18 cellular contexts compared by ENCODE assay signal in the genomic region with DNA sequence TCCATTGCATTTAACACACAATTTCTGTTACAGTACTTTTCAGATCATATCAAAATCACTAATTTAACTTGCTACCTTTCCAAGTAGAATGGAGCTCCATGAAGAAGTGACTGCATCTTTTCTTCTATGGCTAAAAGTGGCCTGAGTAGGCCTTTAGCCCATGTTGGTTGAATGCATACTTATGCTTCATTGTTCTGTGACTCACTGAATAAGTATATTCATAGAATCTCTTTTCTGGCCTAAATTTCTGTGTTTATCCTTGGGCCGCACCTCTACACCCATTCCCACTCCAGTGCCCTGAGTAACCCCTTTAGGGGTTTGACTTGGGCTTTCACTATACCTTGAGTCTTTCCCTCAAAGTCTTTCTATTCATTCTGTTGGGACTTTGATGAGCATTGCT. TPM values are rescaled to one million over a fixed set of nuclear protein-coding genes. Genes with fewer than 3 reads are reported as not detected.
DNase-seq lines count a peak whose midpoint lies in the region; FAIRE-seq and TF ChIP-seq lines count a peak whose summit lies in the region.
"Had no signal": no experiment of that assay in that cellular context is flagged by ENCODE, and none has a peak within 500 bp of the region (broad histone marks: within the 10 kb centered on the region; RNA-seq: fewer than 3 reads in every experiment).

No MANE protein-coding gene starts in this region.

- H3K27ac ChIP-seq in HEK293 (ENCODE audit: extremely low read depth, low read depth, low read length) (no peak overlapping the region), astrocyte (ENCODE audit: low read depth, low read length) (no peak overlapping the region), prostate gland (no peak overlapping the region), brain microvascular endothelial cell (no peak overlapping the region)
- H3K27ac ChIP-seq: C4-2B, HL-60 had no signal

- H3K4me3 ChIP-seq in HEK293 (ENCODE audit: low read depth, low read length) (no peak overlapping the region), astrocyte (ENCODE audit: insufficient read depth, low read depth, low read length) (no peak overlapping the region), prostate gland (no peak overlapping the region), brain microvascular endothelial cell (ENCODE audit: low read depth, low read length) (no peak overlapping the region)

- no peaks in the 10 kb centered on the region for H4K20me1 ChIP-seq in astrocyte (ENCODE audit: insufficient read depth, low read length)

- H3K4me2 ChIP-seq in astrocyte (ENCODE audit: low read length) = no peak overlapping the region

- intact Hi-C loops in prostate gland (cut with DNase I) = no loop called here

- H3K27me3 ChIP-seq in astrocyte (ENCODE audit: insufficient read depth, low read length) = no peaks in the 10 kb centered on the region
- no peaks in the 10 kb centered on the region for H3K27me3 ChIP-seq in prostate gland (replicated peaks; ENCODE audit: insufficient read depth)
- no peaks in the 10 kb centered on the region for H3K27me3 ChIP-seq in brain microvascular endothelial cell (replicated peaks)

- no peaks in the 10 kb centered on the region for H3K9me3 ChIP-seq in HEK293 (ENCODE audit: control insufficient read depth, insufficient read depth, low read depth, low read length)
- no peaks in the 10 kb centered on the region for H3K9me3 ChIP-seq in astrocyte (ENCODE audit: insufficient read depth, low read depth, low read length)
- H3K9me3 ChIP-seq in prostate gland = no peaks in the 10 kb centered on the region
- H3K9me3 ChIP-seq: Caco-2 had no signal

- CTCF ChIA-PET in HEK293 (lab: Yijun Ruan, JAX) = no interaction called here

- TF ChIP-seq POLR2A in H54 (IDR thresholded peaks at IDR 0.05; ENCODE audit: low read depth, low read length) (no peak), prostate gland (IDR thresholded peaks at IDR 0.05) (no peak)

- H3K4me1 Mint-ChIP-seq in astrocyte (ENCODE audit: low read depth, unreplicated experiment) = no peaks in the 10 kb centered on the region

- H2AFZ ChIP-seq in astrocyte (ENCODE audit: low read depth, low read length) = no peak overlapping the region

- H3K27me3 Mint-ChIP-seq in astrocyte (ENCODE audit: low read depth, unreplicated experiment) = no peaks in the 10 kb centered on the region

- H3K36me3 Mint-ChIP-seq in astrocyte (ENCODE audit: low read depth, unreplicated experiment) = no peaks in the 10 kb centered on the region

- H3K36me3 ChIP-seq in HEK293 (ENCODE audit: control insufficient read depth in 2 of 2, insufficient read depth in 1 of 2, low read length in 2 of 2) (no peaks in the 10 kb centered on the region), astrocyte (ENCODE audit: insufficient read depth, low read length) (no peaks in the 10 kb centered on the region), prostate gland (no peaks in the 10 kb centered on the region), brain microvascular endothelial cell (replicated peaks) (no peaks in the 10 kb centered on the region)

- FAIRE-seq in H54 (lab: Jason Lieb, UNC) (peak; percentile 11), astrocyte (lab: Jason Lieb, UNC) (no peak)
- FAIRE-seq: A204.1, D721Med had no signal

- POLR2A ChIA-PET in HEK293 (lab: Yijun Ruan, JAX) = no interaction called here

- TF ChIP-seq CTCF in HEK293 (tag by site-specific recombination; IDR thresholded peaks at IDR 0.05) = no peak
- no peak for TF ChIP-seq CTCF in astrocyte (IDR thresholded peaks at IDR 0.05; ENCODE audit: insufficient read depth, low read depth, low read length)
- TF ChIP-seq CTCF in prostate gland (IDR thresholded peaks at IDR 0.05) = no peak
- TF ChIP-seq CTCF in brain microvascular endothelial cell (IDR thresholded peaks at IDR 0.05; ENCODE audit: low read depth, low read length, missing control alignments) = no peak

- in situ Hi-C loops in brain microvascular endothelial cell (cut with HindIII; ENCODE audit: low pct_ligation_motif_present, low sequenced_read_pairs) = no loop called here

- no peak overlapping the region for H3K27ac Mint-ChIP-seq in astrocyte (ENCODE audit: unreplicated experiment)
- H3K27ac Mint-ChIP-seq: CD4-positive, alpha-beta T cell had no signal

- 100% methylated on average over 1 of the region's 1 CpG for WGBS in prostate gland

- no peaks in the 10 kb centered on the region for H3K79me2 ChIP-seq in astrocyte (ENCODE audit: insufficient read depth, low read length)

- no peak overlapping the region for H3K4me3 Mint-ChIP-seq in astrocyte (ENCODE audit: unreplicated experiment)
- H3K4me3 Mint-ChIP-seq: CD4-positive, alpha-beta T cell had no signal

- no peak for DNase-seq in H54 (ENCODE audit: insufficient read length, low spot score)
- DNase-seq in astrocyte (ENCODE audit: low read depth) = peak; percentile 18
- no peak for DNase-seq in prostate gland (ENCODE audit: low spot score)
- no peak for DNase-seq in EL
- no peak for DNase-seq in brain microvascular endothelial cell
- no peak for DNase-seq in activated CD8-positive, alpha-beta memory T cell treated with anti-CD3 and anti-CD28 coated beads for 24 hours
- DNase-seq: ACHN; AML-193; Caco-2; CD4-positive, alpha-beta T cell; GF-D8; Kasumi-1; KG1 had no signal

- H3K9me3 Mint-ChIP-seq in astrocyte (ENCODE audit: unreplicated experiment) = no peaks in the 10 kb centered on the region
- H3K9me3 Mint-ChIP-seq: CD4-positive, alpha-beta T cell had no signal

- H3K9ac ChIP-seq in astrocyte (ENCODE audit: low read length) = no peak overlapping the region

- no peaks in the 10 kb centered on the region for H3K4me1 ChIP-seq in HEK293 (ENCODE audit: control insufficient read depth, insufficient read depth, low read length)
- H3K4me1 ChIP-seq in astrocyte (ENCODE audit: insufficient read depth, low read length) = peaks cover 17% of the 10 kb centered on the region
- no peaks in the 10 kb centered on the region for H3K4me1 ChIP-seq in prostate gland (replicated peaks)
- H3K4me1 ChIP-seq: Caco-2 had no signal

TF ChIP-seq in HEK293, 187 proteins besides CTCF, POLR2A, EP300 and RAD21:
- TF ChIP-seq ZBTB8A (tag by site-specific recombination; IDR thresholded peaks at IDR 0.05) (no peak), ZNF561 (tag by site-specific recombination; IDR thresholded peaks at IDR 0.05; ENCODE audit: borderline replicate concordance) (no peak), ZNF155 (tag by site-specific recombination; IDR thresholded peaks at IDR 0.05) (no peak), ZNF335 (tag by site-specific recombination; conservative IDR thresholded peaks at IDR 0.05) (no peak), ZNF391 (tag by site-specific recombination; IDR thresholded peaks at IDR 0.05; ENCODE audit: borderline replicate concordance, low read depth) (no peak), TRIM28 (IDR thresholded peaks at IDR 0.05; ENCODE audit: borderline replicate concordance, low read length) (peak; percentile 33; the same call in 1 of the 2 replicates), ZNF140 (tag by site-specific recombination; IDR thresholded peaks at IDR 0.05) (no peak), ZNF416 (tag by site-specific recombination; IDR thresholded peaks at IDR 0.05) (no peak)
- TF ChIP-seq, protein P1, sequence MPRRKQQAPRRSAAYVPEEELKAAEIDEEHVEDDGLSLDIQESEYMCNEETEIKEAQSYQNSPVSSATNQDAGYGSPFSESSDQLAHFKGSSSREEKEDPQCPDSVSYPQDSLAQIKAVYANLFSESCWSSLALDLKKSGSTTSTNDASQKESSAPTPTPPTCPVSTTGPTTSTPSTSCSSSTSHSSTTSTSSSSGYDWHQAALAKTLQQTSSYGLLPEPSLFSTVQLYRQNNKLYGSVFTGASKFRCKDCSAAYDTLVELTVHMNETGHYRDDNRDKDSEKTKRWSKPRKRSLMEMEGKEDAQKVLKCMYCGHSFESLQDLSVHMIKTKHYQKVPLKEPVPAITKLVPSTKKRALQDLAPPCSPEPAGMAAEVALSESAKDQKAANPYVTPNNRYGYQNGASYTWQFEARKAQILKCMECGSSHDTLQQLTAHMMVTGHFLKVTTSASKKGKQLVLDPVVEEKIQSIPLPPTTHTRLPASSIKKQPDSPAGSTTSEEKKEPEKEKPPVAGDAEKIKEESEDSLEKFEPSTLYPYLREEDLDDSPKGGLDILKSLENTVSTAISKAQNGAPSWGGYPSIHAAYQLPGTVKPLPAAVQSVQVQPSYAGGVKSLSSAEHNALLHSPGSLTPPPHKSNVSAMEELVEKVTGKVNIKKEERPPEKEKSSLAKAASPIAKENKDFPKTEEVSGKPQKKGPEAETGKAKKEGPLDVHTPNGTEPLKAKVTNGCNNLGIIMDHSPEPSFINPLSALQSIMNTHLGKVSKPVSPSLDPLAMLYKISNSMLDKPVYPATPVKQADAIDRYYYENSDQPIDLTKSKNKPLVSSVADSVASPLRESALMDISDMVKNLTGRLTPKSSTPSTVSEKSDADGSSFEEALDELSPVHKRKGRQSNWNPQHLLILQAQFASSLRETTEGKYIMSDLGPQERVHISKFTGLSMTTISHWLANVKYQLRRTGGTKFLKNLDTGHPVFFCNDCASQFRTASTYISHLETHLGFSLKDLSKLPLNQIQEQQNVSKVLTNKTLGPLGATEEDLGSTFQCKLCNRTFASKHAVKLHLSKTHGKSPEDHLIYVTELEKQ (tag by site-specific recombination; IDR thresholded peaks at IDR 0.05; ENCODE audit: borderline replicate concordance) = no peak

RNA-seq across cellular contexts. Expression of a gene that starts 42.1 kb away (rescaled TPM):
- total RNA-seq in astrocyte (17.6 and 19.9 TPM in 2 replicates), prostate gland (10 to 100 TPM; 27.8 to 32.9 TPM)
- total RNA-seq: CD4-positive, alpha-beta T cell had no signal
